21 cellular contexts compared by ENCODE assay signal in genomic region chr3:17910922-17911321, GRCh38.
"Had no signal": no experiment of that assay in that cellular context is flagged by ENCODE, and none has a peak within 500 bp of the region (broad histone marks: within the 10 kb centered on the region; RNA-seq: fewer than 3 reads in every experiment).

No MANE protein-coding gene starts in this region.

- H3K27me3 ChIP-seq: cardiac muscle cell, esophagus muscularis mucosa had no signal

- ATAC-seq: activated CD4-positive, alpha-beta T cell treated with anti-CD3 and anti-CD28 coated beads for 36 hours; activated T-helper 17 cell treated with anti-CD3 and anti-CD28 coated beads, Interleukin-2, amount 50 U/mL, for 72 hours; heart right ventricle; WTC11 had no signal

- DNase-seq: activated CD4-positive, alpha-beta T cell treated with anti-CD3 and anti-CD28 coated beads for 36 hours; activated CD4-positive, alpha-beta T cell treated with anti-CD3 and anti-CD28 coated beads, Interleukin-2, amount 50 U/mL, for 48 hours; activated naive CD4-positive, alpha-beta T cell; activated naive CD8-positive, alpha-beta T cell treated with anti-CD3 and anti-CD28 coated beads for 36 hours; activated T-cell treated with anti-CD3 and anti-CD28 coated beads for 4 hours; amniotic stem cell; effector memory CD4-positive, alpha-beta T cell; heart right ventricle; immature natural killer cell; kidney glomerular epithelial cell; left ventricle myocardium inferior; mammary epithelial cell; stimulated activated CD4-positive, alpha-beta T cell treated with anti-CD3 and anti-CD28 coated beads, Interleukin-12 subunit alpha, Interleukin-12 subunit beta, amount 100 ng/mL, for 4 hours; stimulated activated CD4-positive, alpha-beta T cell treated with anti-CD3 and anti-CD28 coated beads, Interleukin-1b, Interleukin-23, amount 100 ng/mL, for 48 hours; stimulated activated naive CD4-positive, alpha-beta T cell treated with Interleukin-2 at 50 U/mL for 16 hours; substantia nigra; tibial artery had no signal

- H3K4me3 ChIP-seq: cardiac muscle cell, esophagus muscularis mucosa, heart right ventricle, left ventricle myocardium inferior, tibial artery had no signal

- H3K4me1 ChIP-seq: esophagus muscularis mucosa, heart right ventricle, left ventricle myocardium inferior, tibial artery had no signal

- H3K36me3 ChIP-seq: cardiac muscle cell, esophagus muscularis mucosa, heart right ventricle, left ventricle myocardium inferior, tibial artery had no signal

- H3K9me3 ChIP-seq: esophagus muscularis mucosa, heart right ventricle, left ventricle myocardium inferior, tibial artery had no signal

- H3K27ac ChIP-seq: cardiac muscle cell, esophagus muscularis mucosa, heart right ventricle, left ventricle myocardium inferior, tibial artery had no signal
